21 cellular contexts compared by ENCODE assay signal in genomic region chr4:30543057-30543456, GRCh38.
DNase-seq lines count a peak whose midpoint lies in the region; FAIRE-seq and TF ChIP-seq lines count a peak whose summit lies in the region.
"Had no signal": no experiment of that assay in that cellular context is flagged by ENCODE, and none has a peak within 500 bp of the region (broad histone marks: within the 10 kb centered on the region; RNA-seq: fewer than 3 reads in every experiment).

No MANE protein-coding gene starts in this region.

- TF ChIP-seq CTCF in endothelial cell of umbilical vein (IDR thresholded peaks at IDR 0.05; ENCODE audit: extremely low read depth in 1 of 2, insufficient read depth in 1 of 2, low read depth in 1 of 2, low read length in 2 of 2) (no peak), neural progenitor cell (IDR thresholded peaks at IDR 0.05) (no peak), stomach (IDR thresholded peaks at IDR 0.05) (no peak)

- H4K20me1 ChIP-seq in endothelial cell of umbilical vein (replicated peaks; ENCODE audit: control insufficient read depth, extremely low read depth, insufficient read depth, low read length) (no peaks in the 10 kb centered on the region), neural progenitor cell (ENCODE audit: low read depth) (no peaks in the 10 kb centered on the region)

- no peak overlapping the region for H3K4me3 ChIP-seq in HUES48 (ENCODE audit: low read depth, low read length)
- H3K4me3 ChIP-seq in endothelial cell of umbilical vein (replicated peaks in 1 of 3; ENCODE audit: insufficient read depth in 1 of 3, low read depth in 1 of 3, low read length in 3 of 3): no peak overlapping the region
- H3K4me3 ChIP-seq in neural progenitor cell: no peak overlapping the region
- no peak overlapping the region for H3K4me3 ChIP-seq in stomach
- H3K4me3 ChIP-seq: GM12878 had no signal

- H3K27ac ChIP-seq in HUES48 (ENCODE audit: low read depth, low read length) (peak overlapping the region; percentile 12), endothelial cell of umbilical vein (ENCODE audit: insufficient read depth, low read depth, low read length) (no peak overlapping the region), neural progenitor cell (peak overlapping the region; percentile 60), stomach (no peak overlapping the region)

- H3K9ac ChIP-seq in HUES48 (ENCODE audit: low read depth, low read length) (no peak overlapping the region), endothelial cell of umbilical vein (replicated peaks; ENCODE audit: extremely low read depth, insufficient read depth, low read length) (no peak overlapping the region), neural progenitor cell (no peak overlapping the region)

- intact Hi-C loops in endothelial cell of umbilical vein (cut with micrococcal nuclease) (no loop called here), stomach (cut with DNase I; ENCODE audit: low total_unique reads) (no loop called here)

- no TSS peak for BruUV-seq in endothelial cell of umbilical vein (replicated peaks; lab: Mats Ljungman, UMichigan)

- H3F3A ChIP-seq in neural progenitor cell (ENCODE audit: low read depth): peaks cover 17% of the 10 kb centered on the region

- H3K27ac Mint-ChIP-seq in neural progenitor cell: no peak overlapping the region
- H3K27ac Mint-ChIP-seq: CD4-positive, CD25-positive, alpha-beta regulatory T cell; CD8-positive, alpha-beta memory T cell had no signal

- peaks cover 4% of the 10 kb centered on the region for H3K9me3 Mint-ChIP-seq in neural progenitor cell

- H3K4me2 ChIP-seq in endothelial cell of umbilical vein (ENCODE audit: insufficient read depth, low read length) (no peak overlapping the region), neural progenitor cell (no peak overlapping the region)

- H3K27me3 ChIP-seq in HUES48 (ENCODE audit: control insufficient read depth, insufficient read depth, low read length): no peaks in the 10 kb centered on the region
- no peaks in the 10 kb centered on the region for H3K27me3 ChIP-seq in endothelial cell of umbilical vein (ENCODE audit: control insufficient read depth in 2 of 2, insufficient read depth in 2 of 2, low read length in 2 of 2)
- H3K27me3 ChIP-seq in neural progenitor cell: no peaks in the 10 kb centered on the region
- H3K27me3 ChIP-seq in stomach: no peaks in the 10 kb centered on the region
- H3K27me3 ChIP-seq: BE2C had no signal

- POLR2A ChIA-PET in endothelial cell of umbilical vein (lab: Charles Lee): no interaction called here

- no peak for TF ChIP-seq EP300 in stomach (IDR thresholded peaks at IDR 0.05)

- H3K36me3 ChIP-seq in HUES48 (ENCODE audit: control insufficient read depth, insufficient read depth, low read length) (no peaks in the 10 kb centered on the region), endothelial cell of umbilical vein (ENCODE audit: control insufficient read depth in 2 of 2, extremely low read depth in 1 of 2, insufficient read depth in 2 of 2, low read length in 2 of 2) (no peaks in the 10 kb centered on the region), neural progenitor cell (no peaks in the 10 kb centered on the region), stomach (no peaks in the 10 kb centered on the region)
- H3K36me3 ChIP-seq: BE2C had no signal

- H3K36me3 Mint-ChIP-seq in neural progenitor cell: no peaks in the 10 kb centered on the region
- H3K36me3 Mint-ChIP-seq: CD4-positive, CD25-positive, alpha-beta regulatory T cell; CD8-positive, alpha-beta memory T cell had no signal

- 90 to 100% (median 91%) methylated on average over 1 of the region's 1 CpG for WGBS in stomach, 5 donors

- H3K27me3 Mint-ChIP-seq in neural progenitor cell (ENCODE audit: insufficient read depth, low read depth): peaks cover 3% of the 10 kb centered on the region
- H3K27me3 Mint-ChIP-seq: CD4-positive, CD25-positive, alpha-beta regulatory T cell; CD8-positive, alpha-beta memory T cell had no signal

- H3K4me1 ChIP-seq in HUES48 (ENCODE audit: control insufficient read depth, insufficient read depth, low read length) (peaks cover 14% of the 10 kb centered on the region), endothelial cell of umbilical vein (ENCODE audit: control insufficient read depth, extremely low read depth, insufficient read depth, low read length) (peaks cover 1% of the 10 kb centered on the region), neural progenitor cell (peaks cover 12% of the 10 kb centered on the region), stomach (no peaks in the 10 kb centered on the region)
- H3K4me1 ChIP-seq: BE2C had no signal

- TF ChIP-seq POLR2A in endothelial cell of umbilical vein (IDR thresholded peaks at IDR 0.05; ENCODE audit: low read depth, low read length) (no peak), stomach (IDR thresholded peaks at IDR 0.05) (no peak)

- CTCF ChIA-PET in endothelial cell of umbilical vein (lab: Charles Lee): interaction anchor here (1.0 kb wide), 1 partner anchor 12 kb away, joined by 3 read pairs; no protein-coding TSS in a partner anchor

- H3K9me3 ChIP-seq in HUES48 (ENCODE audit: control insufficient read depth, insufficient read depth, low read length) (no peaks in the 10 kb centered on the region), endothelial cell of umbilical vein (replicated peaks; ENCODE audit: control insufficient read depth, insufficient read depth, low read length) (no peaks in the 10 kb centered on the region), neural progenitor cell (ENCODE audit: low read depth) (no peaks in the 10 kb centered on the region), stomach (no peaks in the 10 kb centered on the region)
- H3K9me3 ChIP-seq: BE2C had no signal

- no peak overlapping the region for H3K4me3 Mint-ChIP-seq in neural progenitor cell
- H3K4me3 Mint-ChIP-seq: CD4-positive, CD25-positive, alpha-beta regulatory T cell; CD8-positive, alpha-beta memory T cell had no signal

- H3K9me1 ChIP-seq in endothelial cell of umbilical vein (replicated peaks; ENCODE audit: control insufficient read depth, extremely low read depth, insufficient read depth, low read length): no peaks in the 10 kb centered on the region

- no peaks in the 10 kb centered on the region for H3K79me2 ChIP-seq in endothelial cell of umbilical vein (ENCODE audit: control insufficient read depth, insufficient read depth, low read length)
- H3K79me2 ChIP-seq in neural progenitor cell (ENCODE audit: low read depth): no peaks in the 10 kb centered on the region

- no peak for FAIRE-seq in endothelial cell of umbilical vein (lab: Jason Lieb, UNC)
- FAIRE-seq: A204.1, GM12878, GM19239, H54 had no signal

- H2AFZ ChIP-seq in endothelial cell of umbilical vein (ENCODE audit: low read depth, low read length): peak overlapping the region; percentile 44
- no peak overlapping the region for H2AFZ ChIP-seq in neural progenitor cell (replicated peaks)

- dilution Hi-C loops in endothelial cell of umbilical vein (cut with MboI; ENCODE audit: extremely low pct_ligation_motif_present, low sequenced_read_pairs): no loop called here

- peaks cover 3% of the 10 kb centered on the region for H3K4me1 Mint-ChIP-seq in neural progenitor cell
- H3K4me1 Mint-ChIP-seq: CD4-positive, CD25-positive, alpha-beta regulatory T cell; CD8-positive, alpha-beta memory T cell had no signal

- no peak for DNase-seq in endothelial cell of umbilical vein (ENCODE audit: low read depth, low spot score)
- peak; percentile 83 for DNase-seq in neural progenitor cell (ENCODE audit: low spot score)
- no peak for DNase-seq in activated effector memory CD4-positive, alpha-beta T cell treated with anti-CD3 and anti-CD28 coated beads, Interleukin-2, amount 50 U/mL, for 16 hours
- DNase-seq in stomach: no peak
- no peak for DNase-seq in activated CD4-positive, alpha-beta T cell treated with anti-CD3 and anti-CD28 coated beads, Interleukin-2, amount 50 U/mL, for 4 hours
- no peak for DNase-seq in hypothalamus (lab: John Stamatoyannopoulos, UW)
- DNase-seq: ACHN; BE2C; C1 segment of cervical spinal cord; CD4-positive, CD25-positive, alpha-beta regulatory T cell; CD8-positive, alpha-beta memory T cell; COR-L47; DMS 273 treated with DMSO at 0.1 percent for 48 hours; DMS53; DND-41; EL had no signal

TF ChIP-seq in endothelial cell of umbilical vein, 7 proteins besides CTCF, POLR2A, EP300 and RAD21:
- no peak for TF ChIP-seq MAX (IDR thresholded peaks at IDR 0.05; ENCODE audit: insufficient read depth, insufficient read length)
- no peak for TF ChIP-seq POLR2AphosphoS5 (IDR thresholded peaks at IDR 0.05; ENCODE audit: insufficient read depth, low read depth, low read length)
- TF ChIP-seq GATA2 (IDR thresholded peaks at IDR 0.05; ENCODE audit: insufficient read depth, insufficient read length, low read depth, low read length): no peak
- no peak for TF ChIP-seq EZH2 (IDR thresholded peaks at IDR 0.05; ENCODE audit: borderline replicate concordance, low read depth, low read length, severe bottlenecking)
- TF ChIP-seq MYC (IDR thresholded peaks at IDR 0.05; ENCODE audit: low read depth, low read length): no peak
- TF ChIP-seq JUN (IDR thresholded peaks at IDR 0.05; ENCODE audit: borderline replicate concordance, insufficient read depth, insufficient read length, low read depth): no peak
- TF ChIP-seq FOS (IDR thresholded peaks at IDR 0.05; ENCODE audit: borderline replicate concordance, insufficient read depth, low read length): no peak

Comparison
In these comparisons a context has a peak if more than half of its experiments do, and no peak if none do; other contexts are left out.
1. H3K27ac ChIP-seq: peak in HUES48 (single experiment) and neural progenitor cell (single experiment); none in endothelial cell of umbilical vein (single experiment) and stomach (0 of 5).